In genomic region chr7:57348646-57349269, GRCh38 we compare ENCODE assay signal across 19 cellular contexts.
"Had no signal": no experiment of that assay in that cellular context is flagged by ENCODE, and none has a peak within 500 bp of the region (broad histone marks: within the 10 kb centered on the region; RNA-seq: fewer than 3 reads in every experiment).

No MANE protein-coding gene starts in this region.

- H3K9me3 ChIP-seq: colonic mucosa, uterus had no signal

- H3K27ac ChIP-seq: colonic mucosa, esophagus squamous epithelium, left lung, neutrophil, tibial artery, upper lobe of left lung, uterus had no signal

- H3K4me1 ChIP-seq: colonic mucosa, esophagus squamous epithelium, left lung, tibial artery, upper lobe of left lung, uterus had no signal

- ATAC-seq: left lung; stimulated activated memory B cell treated with anti-CD40 and anti-IgM and Interleukin-4, amounts not matched to agents 10 μg/mL and 1 μg/mL and 100 μg/mL, for 72 hours had no signal

- H3K36me3 ChIP-seq: colonic mucosa, esophagus squamous epithelium, left lung, neutrophil, tibial artery, upper lobe of left lung, uterus had no signal

- DNase-seq: colonic mucosa; dermis blood vessel endothelial cell; esophagus squamous epithelium; foreskin fibroblast; head of caudate nucleus; hypothalamus; kidney glomerular epithelial cell; left lung; mesendoderm; naive B cell; nephron progenitor cell; stimulated activated CD4-positive, alpha-beta T cell treated with anti-CD3 and anti-CD28 coated beads, Interleukin-15, amount 100 ng/mL, for 24 hours; stimulated activated CD4-positive, alpha-beta T cell treated with anti-CD3 and anti-CD28 coated beads, Interleukin-1b, Interleukin-23, amount 100 ng/mL, for 48 hours; stimulated activated CD4-positive, alpha-beta T cell treated with anti-CD3 and anti-CD28 coated beads, Interleukin-4, amount 100 ng/mL, for 24 hours; tibial artery; upper lobe of left lung; uterus had no signal

- H3K4me3 ChIP-seq: colonic mucosa, esophagus squamous epithelium, left lung, tibial artery, upper lobe of left lung, uterus had no signal

- H3K27me3 ChIP-seq: colonic mucosa, esophagus squamous epithelium, left lung, neutrophil, tibial artery, upper lobe of left lung, uterus had no signal
